In genomic region chr1:210123924-210124589, GRCh38 we compare ENCODE assay signal across 13 cellular contexts.
DNase-seq lines count a peak whose midpoint lies in the region; ATAC-seq and TF ChIP-seq lines count a peak whose summit lies in the region.
"Had no signal": no experiment of that assay in that cellular context is flagged by ENCODE, and none has a peak within 500 bp of the region (broad histone marks: within the 10 kb centered on the region; RNA-seq: fewer than 3 reads in every experiment).

No MANE protein-coding gene starts in this region.

- H3K9me3 ChIP-seq in adipocyte (ENCODE audit: control insufficient read depth, low read length): no peaks in the 10 kb centered on the region
- H3K9me3 ChIP-seq: MG63 had no signal

- H3K36me3 ChIP-seq in adipocyte (ENCODE audit: control insufficient read depth, insufficient read depth, low read length, severe bottlenecking) (no peaks in the 10 kb centered on the region), kidney epithelial cell (ENCODE audit: control insufficient read depth, insufficient read depth, low read length) (no peaks in the 10 kb centered on the region)
- H3K36me3 ChIP-seq: MG63 had no signal

- H3K9ac ChIP-seq in adipocyte (ENCODE audit: low read length): no peak overlapping the region

- no peak for ATAC-seq in GM21723 (IDR thresholded peaks at IDR 0.05; ENCODE audit: unreplicated experiment)
- ATAC-seq: activated T-cell treated with anti-CD3 and anti-CD28 coated beads, Interleukin-2, amount 50 U/mL, for 4 hours had no signal

- H3K4me3 ChIP-seq in adipocyte (ENCODE audit: low read length) (no peak overlapping the region), kidney epithelial cell (ENCODE audit: low read depth, low read length) (no peak overlapping the region)
- H3K4me3 ChIP-seq: MG63 had no signal

- H3K27me3 ChIP-seq in adipocyte (replicated peaks; ENCODE audit: control insufficient read depth, insufficient read depth, low read length) (peaks cover 3% of the 10 kb centered on the region), kidney epithelial cell (ENCODE audit: control insufficient read depth, insufficient read depth, low read length) (no peaks in the 10 kb centered on the region)

- peaks cover 17% of the 10 kb centered on the region for H3K4me1 ChIP-seq in adipocyte (ENCODE audit: control insufficient read depth, insufficient read depth, low read length)

- TF ChIP-seq CTCF in kidney epithelial cell (IDR thresholded peaks at IDR 0.05; ENCODE audit: insufficient read depth, low read length, poor library complexity, severe bottlenecking): no peak

- peak; percentile 53 for DNase-seq in COLO829 (ENCODE audit: low spot score)
- DNase-seq in HT1080 (ENCODE audit: low read depth): peak; percentile 85
- DNase-seq in adipocyte (ENCODE audit: low read depth): peak; percentile 81
- peak; percentile 26 for DNase-seq in kidney epithelial cell (ENCODE audit: low read depth)
- no peak for DNase-seq in putamen (ENCODE audit: low spot score)
- no peak for DNase-seq in medulla oblongata (ENCODE audit: extremely low spot score)
- DNase-seq in activated CD4-positive, CD25-positive, alpha-beta regulatory T cell (lab: John Stamatoyannopoulos, UW): no peak
- DNase-seq: activated T-cell treated with anti-CD3 and anti-CD28 coated beads, Interleukin-2, amount 50 U/mL, for 4 hours; DND-41; hippocampal formation; MG63; stimulated activated CD4-positive, alpha-beta T cell treated with anti-CD3 and anti-CD28 coated beads, Interleukin-12 subunit alpha, Interleukin-12 subunit beta, amount 100 ng/mL, for 4 hours had no signal

Comparison
In these comparisons a context has a peak if more than half of its experiments do, and no peak if none do; other contexts are left out.
1. DNase-seq: peak in COLO829 (single experiment), HT1080 (single experiment), adipocyte (single experiment) and kidney epithelial cell (single experiment); none in putamen (single experiment), medulla oblongata (single experiment) and activated CD4-positive, CD25-positive, alpha-beta regulatory T cell (0 of 4).